In genomic region chr4:7904942-7905341, GRCh38 we compare ENCODE assay signal across 10 cellular contexts. TPM values are rescaled to one million over a fixed set of nuclear protein-coding genes. Genes with fewer than 3 reads are reported as not detected.
A peak's percentile ranks its signal among the peaks of the same experiment; 100 is the strongest.
DNase-seq lines count a peak whose midpoint lies in the region; ATAC-seq and TF ChIP-seq lines count a peak whose summit lies in the region.
"Had no signal": no experiment of that assay in that cellular context is flagged by ENCODE, and none has a peak within 500 bp of the region (broad histone marks: within the 10 kb centered on the region; RNA-seq: fewer than 3 reads in every experiment).

No MANE protein-coding gene starts in this region.

- intact Hi-C loops in Right ventricle myocardium inferior (cut with DNase I) (no loop called here), cardiac septum (cut with DNase I) (no loop called here), mucosa of descending colon (cut with DNase I, micrococcal nuclease) (no loop called here)

- ATAC-seq in Right ventricle myocardium inferior (peak; percentile 43), mucosa of descending colon (peak; percentile 10), GM21515 (IDR thresholded peaks at IDR 0.05; ENCODE audit: unreplicated experiment) (no peak)
- ATAC-seq: activated CD8-positive, alpha-beta T cell treated with anti-CD3 and anti-CD28 coated beads for 36 hours; K562 had no signal

- no peaks in the 10 kb centered on the region for H3K36me3 ChIP-seq in ectodermal cell (ENCODE audit: control insufficient read depth, insufficient read depth, low read length)
- no peaks in the 10 kb centered on the region for H3K36me3 ChIP-seq in mucosa of descending colon (ENCODE audit: low read depth)

- H3K4me1 ChIP-seq in ectodermal cell (ENCODE audit: control insufficient read depth, insufficient read depth, low read length) = peaks cover 55% of the 10 kb centered on the region
- peaks cover 3% of the 10 kb centered on the region for H3K4me1 ChIP-seq in mucosa of descending colon (ENCODE audit: low read depth)

- H3K27me3 ChIP-seq in ectodermal cell (ENCODE audit: control insufficient read depth, insufficient read depth, low read length, poor library complexity, severe bottlenecking) = no peaks in the 10 kb centered on the region

- H3K4me3 ChIP-seq in ectodermal cell (ENCODE audit: insufficient read depth, low read depth, low read length) (no peak overlapping the region), mucosa of descending colon (no peak overlapping the region)
- H3K4me3 ChIP-seq: K562 had no signal

- DNase-seq in Right ventricle myocardium inferior (ENCODE audit: missing footprints) (no peak), cardiac septum (ENCODE audit: low spot score) (no peak), mucosa of descending colon (no peak), substantia nigra (lab: John Stamatoyannopoulos, UW) (no peak), foreskin melanocyte (no peak), GM19240 (ENCODE audit: insufficient read length, low spot score) (no peak)
- DNase-seq: activated CD8-positive, alpha-beta T cell treated with anti-CD3 and anti-CD28 coated beads for 36 hours had no signal

- TF ChIP-seq CTCF in mucosa of descending colon (IDR thresholded peaks at IDR 0.05) = no peak

- H3K27ac ChIP-seq in ectodermal cell (ENCODE audit: insufficient read depth, low read depth, low read length, poor library complexity, severe bottlenecking) = peak overlapping the region; percentile 8
- H3K27ac ChIP-seq in substantia nigra (ENCODE audit: low read depth, low read length, poor library complexity, severe bottlenecking) = no peak overlapping the region

- WGBS in ectodermal cell, 2 experiments = 94 to 96% methylated on average over 6 of the region's 6 CpGs

- H3K9me3 ChIP-seq in ectodermal cell (ENCODE audit: control insufficient read depth, low read length) (no peaks in the 10 kb centered on the region), mucosa of descending colon (no peaks in the 10 kb centered on the region)

RNA-seq across cellular contexts. Expression of gene AFAP1, which starts 34.7 kb away (rescaled TPM):
- total RNA-seq in Right ventricle myocardium inferior = 8.0 TPM
- 8.7 TPM for total RNA-seq in cardiac septum
- polyA plus RNA-seq in ectodermal cell (2013, experiment 1 of 4) = 11.8 TPM
- polyA plus RNA-seq in ectodermal cell (2013, experiment 2 of 4) = 12.1 TPM
- 9.4 TPM for polyA plus RNA-seq in ectodermal cell (2013, experiment 3 of 4)
- polyA plus RNA-seq in ectodermal cell (2013, experiment 4 of 4) = 10.2 TPM
- 10 to 100 TPM; 31.4 to 59.1 (median 37.1) TPM for total RNA-seq in mucosa of descending colon
